In genomic region chr7:80387634-80388033, GRCh38 we compare ENCODE assay signal across 1 cellular context.
TF ChIP-seq lines count a peak whose summit lies in the region.

No MANE protein-coding gene starts in this region.

TF ChIP-seq in HCT116, 20 proteins besides CTCF, POLR2A, EP300 and RAD21 (continued from another document):
- TF ChIP-seq ZBTB33 (IDR thresholded peaks at IDR 0.05; ENCODE audit: extremely low read depth, insufficient replicate concordance, low read length) = no peak
